In the genomic region with DNA sequence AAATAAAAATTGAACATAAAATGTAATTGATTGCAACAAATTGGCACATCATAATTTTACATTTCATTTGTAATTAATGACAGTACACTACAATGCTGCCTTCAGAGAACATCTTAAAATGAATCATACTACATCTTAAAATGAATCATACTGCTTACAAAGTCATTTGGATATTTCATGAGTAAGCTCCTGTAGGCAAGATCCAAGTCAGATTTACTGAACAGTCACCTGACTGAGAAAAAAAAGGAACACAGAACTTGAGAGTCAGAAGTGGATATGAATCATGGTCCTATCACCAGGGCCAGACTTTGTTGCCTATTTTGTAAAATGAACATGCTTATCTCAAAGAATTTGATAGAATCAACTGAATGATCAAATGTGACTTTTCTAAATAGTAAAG, we compare ENCODE assay signal across 9 cellular contexts. TPM values are rescaled to one million over a fixed set of nuclear protein-coding genes. Genes with fewer than 3 reads are reported as not detected.
DNase-seq lines count a peak whose midpoint lies in the region; ATAC-seq and TF ChIP-seq lines count a peak whose summit lies in the region.
"Had no signal": no experiment of that assay in that cellular context is flagged by ENCODE, and none has a peak within 500 bp of the region (broad histone marks: within the 10 kb centered on the region; RNA-seq: fewer than 3 reads in every experiment).

No MANE protein-coding gene starts in this region.

- peak; percentile 48 for ATAC-seq in HG02571 (IDR thresholded peaks at IDR 0.05; ENCODE audit: unreplicated experiment)

- TF ChIP-seq CTCF in RWPE1 (conservative IDR thresholded peaks at IDR 0.05; ENCODE audit: low read depth) (no peak), prostate gland (IDR thresholded peaks at IDR 0.05) (no peak), glutamatergic neuron (IDR thresholded peaks at IDR 0.05; ENCODE audit: partially characterized antibody, unreplicated experiment) (no peak)

- intact Hi-C loops in prostate gland (cut with DNase I) = no loop called here

- no peak for TF ChIP-seq POLR2A in prostate gland (IDR thresholded peaks at IDR 0.05)

- H3K4me3 ChIP-seq in prostate gland = no peak overlapping the region

- DNase-seq in GM04504 (ENCODE audit: low read depth) = peak; percentile 75
- DNase-seq in RWPE1 (ENCODE audit: low spot score) = peak; percentile 95
- peak; percentile 81 for DNase-seq in foreskin melanocyte
- DNase-seq in prostate gland (ENCODE audit: low spot score) = no peak
- no peak for DNase-seq in T1000 (lab: John Stamatoyannopoulos, UW)
- no peak for DNase-seq in NCI-H1092 (lab: John Stamatoyannopoulos, UW)
- no peak for DNase-seq in glutamatergic neuron

- no peaks in the 10 kb centered on the region for H3K36me3 ChIP-seq in prostate gland

- POLR2A ChIA-PET in RWPE1 (lab: Yijun Ruan, JAX; ENCODE audit: low non-redundant PET) = no interaction called here

- no peaks in the 10 kb centered on the region for H3K27me3 ChIP-seq in prostate gland (replicated peaks; ENCODE audit: insufficient read depth)

- H3K9me3 ChIP-seq in prostate gland = no peaks in the 10 kb centered on the region

- CTCF ChIA-PET in RWPE1 (lab: Yijun Ruan, JAX) = interaction anchor here (0.6 to 1.9 kb wide), 2 partner anchors 17 to 1553 kb away, joined by 6 to 9 read pairs; no protein-coding TSS in a partner anchor

- no peaks in the 10 kb centered on the region for H3K9me3 Mint-ChIP-seq in glutamatergic neuron (ENCODE audit: unreplicated experiment)

- H3K36me3 Mint-ChIP-seq in glutamatergic neuron (ENCODE audit: unreplicated experiment) = no peaks in the 10 kb centered on the region

- H3K4me1 Mint-ChIP-seq in glutamatergic neuron (ENCODE audit: low read depth, unreplicated experiment) = peaks cover 3% of the 10 kb centered on the region

- H3K27ac ChIP-seq in RWPE1 (no peak overlapping the region), prostate gland (no peak overlapping the region)
- H3K27ac ChIP-seq: KMS-11 had no signal

- no peaks in the 10 kb centered on the region for H3K27me3 Mint-ChIP-seq in glutamatergic neuron (ENCODE audit: unreplicated experiment)

- no peak overlapping the region for H3K4me3 Mint-ChIP-seq in glutamatergic neuron (ENCODE audit: unreplicated experiment)

- no peak overlapping the region for H3K27ac Mint-ChIP-seq in glutamatergic neuron (ENCODE audit: unreplicated experiment)

- no peaks in the 10 kb centered on the region for H3K4me1 ChIP-seq in prostate gland (replicated peaks)

RNA-seq across cellular contexts. Expression of a gene that starts 32.7 kb away (rescaled TPM):
- total RNA-seq in prostate gland (100 to 1,000 TPM in 1 of 2 donors, 10 to 100 TPM in 1; 12.5 to 125 TPM), glutamatergic neuron (ENCODE audit: unreplicated experiment) (not detected)

RNA-seq across cellular contexts. Expression of a gene that starts 59.7 kb away (rescaled TPM):
- 10 to 100 TPM; 27.1 to 42.4 TPM for total RNA-seq in prostate gland
- 33.8 TPM for total RNA-seq in glutamatergic neuron (ENCODE audit: unreplicated experiment)

Comparison
In these comparisons a context has a peak if more than half of its experiments do, and no peak if none do; other contexts are left out.
1. DNase-seq: peak in GM04504 (single experiment), RWPE1 (single experiment) and foreskin melanocyte (single experiment); none in prostate gland (single experiment), T1000 (single experiment), NCI-H1092 (single experiment) and glutamatergic neuron (single experiment).
2. RNA of a gene that starts 32.7 kb away (total RNA-seq): 12.5 to 125 TPM in prostate gland; not detected in glutamatergic neuron (single experiment); every median in the first group is over 10 times any median in the second.